Comparison of ENCODE assay signal across 8 cellular contexts in genomic region chr19:3275583-3276340, GRCh38. TPM values are rescaled to one million over a fixed set of nuclear protein-coding genes. Genes with fewer than 3 reads are reported as not detected.
DNase-seq lines count a peak whose midpoint lies in the region; ATAC-seq, FAIRE-seq and TF ChIP-seq lines count a peak whose summit lies in the region.

No MANE protein-coding gene starts in this region.

- no peaks in the 10 kb centered on the region for H3K79me2 ChIP-seq in K562 (ENCODE audit: control insufficient read depth, insufficient read depth, low read length)

- H3K9me1 ChIP-seq in K562 (ENCODE audit: control insufficient read depth, insufficient read depth, low read length), result no peaks in the 10 kb centered on the region

- peak overlapping the region; percentile 42 to 78; a peak in 3 of 4 replicates for H3K9ac ChIP-seq in K562 (ENCODE audit: insufficient read depth in 1 of 2, low read depth in 2 of 2, low read length in 2 of 2)
- no peak overlapping the region for H3K9ac ChIP-seq in iPS-18a (ENCODE audit: low read length)

- H3K36me3 ChIP-seq in K562 (ENCODE audit: control insufficient read depth, insufficient read depth, low read length), result no peaks in the 10 kb centered on the region
- no peaks in the 10 kb centered on the region for H3K36me3 ChIP-seq in iPS-18a (ENCODE audit: control insufficient read depth, low read depth, low read length)

- peak; percentile 96 for DNase-seq in NCI-H1436 (lab: John Stamatoyannopoulos, UW)
- DNase-seq in NCI-H1436 treated with DMSO at 0.1 percent for 48 hours (lab: John Stamatoyannopoulos, UW), result no peak
- peak; percentile 70 to 78 for DNase-seq in NCI-H1930 (lab: John Stamatoyannopoulos, UW)
- peak; percentile 92 for DNase-seq in UCSD-AML1 (lab: John Stamatoyannopoulos, UW; ENCODE audit: unreplicated experiment)
- DNase-seq in K562 (ENCODE audit: extremely low read depth in 1 of 4, low spot score in 3 of 4), result peak; percentile 93 to 100 (median 100)
- DNase-seq in stimulated activated CD4-positive, alpha-beta T cell treated with anti-CD3 and anti-CD28 coated beads, Interleukin-12 subunit alpha, Interleukin-12 subunit beta, amount 100 ng/mL, for 48 hours (ENCODE audit: low read depth in 2 of 3, low spot score in 1 of 3), result peak; percentile 89 to 96 (median 95)

- H3K27me3 ChIP-seq in K562 (ENCODE audit: control insufficient read depth in 2 of 2, insufficient read depth in 2 of 2, low read length in 2 of 2), result peaks cover 5 to 17% of the 10 kb centered on the region in 2 experiments; a peak in 3 of 5 replicates
- H3K27me3 ChIP-seq in iPS-18a (ENCODE audit: control insufficient read depth, insufficient read depth, low read length), result no peaks in the 10 kb centered on the region

- peak; percentile 64 for TF ChIP-seq POLR2A in K562 (conservative IDR thresholded peaks at IDR 0.05)

- no peaks in the 10 kb centered on the region for H3K9me3 ChIP-seq in K562 (replicated peaks; ENCODE audit: control insufficient read depth, insufficient read depth, low read depth, low read length)
- H3K9me3 ChIP-seq in iPS-18a (ENCODE audit: control insufficient read depth, low read depth, low read length), result no peaks in the 10 kb centered on the region

- 3% methylated on average over 29 of the region's 45 CpGs for WGBS in K562 (ENCODE audit: insufficient coverage, low coverage, missing lambda C conversion rate)

- intact Hi-C loops in K562 (cut with micrococcal nuclease), result no loop called here

- in situ Hi-C loops in K562 (cut with MboI), result no loop called here

- POLR2A ChIA-PET in K562 (lab: Yijun Ruan, JAX), result interaction anchor here (0.5 to 2.9 kb wide), 6 partner anchors 9 to 946 kb away, joined by 3 to 16 read pairs (median 4); no protein-coding TSS in a partner anchor

- no peaks in the 10 kb centered on the region; the same call in 1 of the 2 replicates for H4K20me1 ChIP-seq in K562 (replicated peaks; ENCODE audit: control insufficient read depth, insufficient read depth, low read length)

- TF ChIP-seq EP300 in K562 (IDR thresholded peaks at IDR 0.05; ENCODE audit: low read length), result no peak

- CTCF ChIA-PET in K562 (lab: Yijun Ruan, JAX; ENCODE audit: low intra/inter-chr PET ratio), result interaction anchor here (0.6 kb wide), 1 partner anchor 325 kb away, joined by 3 read pairs; no protein-coding TSS in a partner anchor

- H3K4me3 ChIP-seq in K562 (peak overlapping the region; percentile 57), iPS-18a (ENCODE audit: low read length) (peak overlapping the region; percentile 58)

- TF ChIP-seq RAD21 in K562 (CRISPR knock-in tag; conservative IDR thresholded peaks at IDR 0.05 in 1 of 2, IDR thresholded peaks at IDR 0.05 in 1 of 2), result peak in 1 of 2 experiments; percentile 49; a peak in 1 of 4 replicates

- peak overlapping the region; percentile 61; the same call in 1 of the 3 replicates for H3K27ac ChIP-seq in K562 (ENCODE audit: extremely low read depth, low read depth, low read length)
- no peak overlapping the region for H3K27ac ChIP-seq in iPS-18a (ENCODE audit: low read length)

- peak overlapping the region; percentile 87 for H3K4me2 ChIP-seq in K562 (ENCODE audit: insufficient read depth, low read length)

- TF ChIP-seq CTCF in K562 (IDR thresholded peaks at IDR 0.05 in 2 of 3, conservative IDR thresholded peaks at IDR 0.05 in 1 of 3; ENCODE audit: insufficient read depth in 2 of 3, low read depth in 1 of 3, low read length in 3 of 3), result peak; percentile 94 to 99 (median 98); a peak in 4 of 6 replicates

- peaks cover 14 to 28% of the 10 kb centered on the region in 2 experiments for H3K4me1 ChIP-seq in K562 (replicated peaks in 1 of 2; ENCODE audit: control insufficient read depth in 2 of 2, insufficient read depth in 2 of 2, low read length in 2 of 2)
- H3K4me1 ChIP-seq in iPS-18a (ENCODE audit: control insufficient read depth, low read depth, low read length), result peaks cover 8% of the 10 kb centered on the region

- FAIRE-seq in K562 (lab: Jason Lieb, UNC), result peak; percentile 91

- ATAC-seq in K562 (peak; percentile 91), GM21390 (IDR thresholded peaks at IDR 0.05; ENCODE audit: unreplicated experiment) (no peak)

- no TSS peak for BruUV-seq in K562 (replicated peaks; lab: Mats Ljungman, UMichigan)

- H2AFZ ChIP-seq in K562 (ENCODE audit: low read depth, low read length), result peak overlapping the region; percentile 99

TF ChIP-seq in K562, 482 proteins besides CTCF, POLR2A, EP300 and RAD21 (continues in another document):
- TF ChIP-seq ZBTB9 (CRISPR knock-in tag; IDR thresholded peaks at IDR 0.05) (0 out of 2 replicates have a peak, but pooled peaks have one; percentile 51), FOXK1 (CRISPR knock-in tag; IDR thresholded peaks at IDR 0.05; ENCODE audit: borderline replicate concordance) (no peak)

RNA-seq across cellular contexts. Expression of gene CELF5, which starts 51.3 kb away (rescaled TPM):
- 0.18 and 0.69 TPM in 2 replicates for total RNA-seq in K562 (2011; cell fraction: chromatin; rRNA removed; ENCODE audit: low replicate concordance)
- 0.50 and 0.53 TPM in 2 replicates for total RNA-seq in K562 (2011; cell fraction: nucleolus; rRNA removed)
- total RNA-seq in K562 (2011; cell fraction: nucleoplasm; rRNA removed), result 0.81 and 0.99 TPM in 2 replicates
- total RNA-seq in K562 (2014; rRNA removed) (0.05 and 0.73 TPM in 2 replicates), K562 (2014; rRNA removed; fragmentation: Illumina TruSeq; extraction: Trizol) (0.07 and 0.26 TPM in 2 replicates), K562 (2015; rRNA removed; fragmentation: Illumina TruSeq; extraction: Trizol) (0.36 and 0.41 TPM in 2 replicates), K562 (2021) (0.29 and 0.49 TPM in 2 replicates)
- polyA plus RNA-seq in K562 (2011; rRNA removed) (0.28 and 0.38 TPM in 2 replicates), K562 (2014; fragmentation: Illumina TruSeq; extraction: Trizol) (0.22 and 0.39 TPM in 2 replicates), K562 (2014; fragmentation: Nextera tagmentation; extraction: Ambion mirVana) (under 1 TPM; 0.01 to 0.07 TPM), K562 (2014; rRNA removed) (0.27 and 0.56 TPM in 2 replicates)
- 0.21 and 0.25 TPM in 2 replicates for polyA plus RNA-seq in K562 (2011; cell fraction: cytosol; rRNA removed)
- 1.4 and 2.7 TPM in 2 replicates for polyA plus RNA-seq in K562 (2011; cell fraction: nucleus; rRNA removed)
- 0.52 and 0.54 TPM in 2 replicates for polyA plus RNA-seq in K562 (2012)
- polyA minus RNA-seq in K562 (2011; rRNA and poly(A)+ RNA removed), result 0.18 and 0.30 TPM in 2 replicates
- polyA minus RNA-seq in K562 (2011; cell fraction: cytosol; rRNA and poly(A)+ RNA removed), result not detected in 2 replicates
- polyA minus RNA-seq in K562 (2011; cell fraction: nucleus; rRNA and poly(A)+ RNA removed), result 0.27 and 0.44 TPM in 2 replicates
